In genomic region chr11:131353761-131354160, GRCh38 we compare ENCODE assay signal across 25 cellular contexts. TPM values are rescaled to one million over a fixed set of nuclear protein-coding genes. Genes with fewer than 3 reads are reported as not detected.
"Had no signal": no experiment of that assay in that cellular context is flagged by ENCODE, and none has a peak within 500 bp of the region (broad histone marks: within the 10 kb centered on the region; RNA-seq: fewer than 3 reads in every experiment).

No MANE protein-coding gene starts in this region.

- DNase-seq: activated CD4-positive, alpha-beta T cell treated with anti-CD3 and anti-CD28 coated beads for 4 hours; activated CD4-positive, alpha-beta T cell treated with anti-CD3 and anti-CD28 coated beads, Interleukin-2, amount 50 U/mL, for 48 hours; activated CD4-positive, CD25-positive, alpha-beta regulatory T cell; activated CD8-positive, alpha-beta memory T cell treated with anti-CD3 and anti-CD28 coated beads, Interleukin-2, amount 50 U/mL, for 48 hours; activated naive CD4-positive, alpha-beta T cell; activated T-cell treated with anti-CD3 and anti-CD28 coated beads, Interleukin-2, amount 50 U/mL, for 4 hours; adrenal gland; effector CD4-positive, alpha-beta T cell; foreskin fibroblast; kidney; left lung; right lobe of liver; stimulated activated CD4-positive, alpha-beta T cell treated with anti-CD3 and anti-CD28 coated beads, Interleukin-2, amount 100 ng/mL, for 48 hours; stimulated activated CD8-positive, alpha-beta memory T cell treated with anti-CD3 and anti-CD28 coated beads, Interleukin-4, amount 100 ng/mL, for 48 hours; stimulated activated naive B cell treated with anti-CD40 and anti-IgM and Interleukin-4, amounts not matched to agents 10 μg/mL and 1 μg/mL and 100 μg/mL, for 72 hours; T-helper 17 cell had no signal

- H3K4me1 ChIP-seq: adrenal gland, left lung, right lobe of liver, vagina had no signal

- ATAC-seq: activated T-cell treated with anti-CD3 and anti-CD28 coated beads, Interleukin-2, amount 50 U/mL, for 4 hours; left lung; right lobe of liver; stimulated activated naive B cell treated with anti-CD40 and anti-IgM and Interleukin-4, amounts not matched to agents 10 μg/mL and 1 μg/mL and 100 μg/mL, for 72 hours; T-helper 17 cell had no signal

- H3K9me3 ChIP-seq: adrenal gland, left lung, right lobe of liver, thoracic aorta, vagina had no signal

- H3K27me3 ChIP-seq: adrenal gland, left lung, right lobe of liver, vagina had no signal

- H3K36me3 ChIP-seq: adrenal gland, left lung, right lobe of liver, thoracic aorta, vagina had no signal

- H3K27me3 Mint-ChIP-seq: activated naive CD8-positive, alpha-beta T cell; stimulated activated naive B cell treated with anti-CD40 and anti-IgM and Interleukin-4, amounts not matched to agents 10 μg/mL and 1 μg/mL and 100 μg/mL, for 72 hours; T-helper 17 cell had no signal

- H3K4me3 ChIP-seq: adrenal gland, left lung, lung, right lobe of liver, smooth muscle cell, thoracic aorta, vagina had no signal

- H3K9me3 Mint-ChIP-seq: nephron; stimulated activated naive B cell treated with anti-CD40 and anti-IgM and Interleukin-4, amounts not matched to agents 10 μg/mL and 1 μg/mL and 100 μg/mL, for 72 hours had no signal

- H3K27ac ChIP-seq: adrenal gland, left lung, right lobe of liver, thoracic aorta, vagina had no signal

- H3K27ac Mint-ChIP-seq: activated naive CD8-positive, alpha-beta T cell; activated T-helper 2 cell treated with anti-CD3 and anti-CD28 coated beads, Interferon-gamma antibody, Interleukin-2, Interleukin-4, amounts not matched to agents 10 μg/mL and 5 μg/mL and 100 μg/mL, durations not matched to agents 14 hours and 24 hours and 36 hours; nephron; stimulated activated naive B cell treated with anti-CD40 and anti-IgM and Interleukin-4, amounts not matched to agents 10 μg/mL and 1 μg/mL and 100 μg/mL, for 72 hours; T-helper 17 cell had no signal

- H3K4me1 Mint-ChIP-seq: nephron; stimulated activated naive B cell treated with anti-CD40 and anti-IgM and Interleukin-4, amounts not matched to agents 10 μg/mL and 1 μg/mL and 100 μg/mL, for 72 hours; T-helper 17 cell had no signal

- H3K4me3 Mint-ChIP-seq: activated naive CD8-positive, alpha-beta T cell; activated T-cell treated with anti-CD3 and anti-CD28 coated beads, Interleukin-2, amount 50 U/mL, for 4 hours; nephron; stimulated activated naive B cell treated with anti-CD40 and anti-IgM and Interleukin-4, amounts not matched to agents 10 μg/mL and 1 μg/mL and 100 μg/mL, for 72 hours; T-helper 17 cell; type B pancreatic cell had no signal

- H3K36me3 Mint-ChIP-seq: activated naive CD8-positive, alpha-beta T cell; stimulated activated naive B cell treated with anti-CD40 and anti-IgM and Interleukin-4, amounts not matched to agents 10 μg/mL and 1 μg/mL and 100 μg/mL, for 72 hours; type B pancreatic cell had no signal

RNA-seq across cellular contexts. Expression of gene NTM, which starts 16.7 kb away (rescaled TPM):
- total RNA-seq: activated CD8-positive, alpha-beta memory T cell treated with anti-CD3 and anti-CD28 coated beads for 36 hours; activated T-cell treated with anti-CD3 and anti-CD28 coated beads, Interleukin-2, amount 50 U/mL, for 4 hours; activated T-helper 2 cell treated with anti-CD3 and anti-CD28 coated beads, Interferon-gamma antibody, Interleukin-2, Interleukin-4, amounts not matched to agents 10 μg/mL and 5 μg/mL and 100 μg/mL, durations not matched to agents 14 hours and 24 hours and 36 hours; T-helper 17 cell; thoracic aorta had no signal
